8 cellular contexts compared by ENCODE assay signal in the genomic region with DNA sequence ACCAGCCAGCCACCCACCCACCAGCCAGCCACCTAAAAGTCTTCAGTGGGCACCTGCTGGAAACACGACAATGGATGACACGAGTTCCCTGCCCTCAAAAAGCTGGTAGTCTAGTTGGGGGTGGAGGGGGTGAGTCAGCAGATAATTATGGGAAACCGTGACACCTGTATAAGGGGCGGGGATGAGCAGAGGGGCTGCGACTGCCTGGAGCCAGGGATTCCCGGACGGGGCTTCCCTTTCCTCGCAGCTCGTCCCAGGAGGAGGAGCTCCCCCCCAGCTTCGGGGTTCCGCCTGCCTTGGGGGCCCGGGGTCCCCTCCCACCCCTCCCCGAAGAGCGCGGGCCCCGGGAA. TPM values are rescaled to one million over a fixed set of nuclear protein-coding genes. Genes with fewer than 3 reads are reported as not detected.
DNase-seq lines count a peak whose midpoint lies in the region; ATAC-seq, FAIRE-seq and TF ChIP-seq lines count a peak whose summit lies in the region.

No MANE protein-coding gene starts in this region.

- H2AK5ac ChIP-seq in mesenchymal stem cell (ENCODE audit: low read length, severe bottlenecking): no peak overlapping the region

- H3K27me3 ChIP-seq in mesenchymal stem cell (ENCODE audit: control insufficient read depth in 1 of 2, insufficient read depth in 1 of 2, low read length in 2 of 2): peaks cover 15 to 83% of the 10 kb centered on the region in 2 experiments

- no peak overlapping the region for H2AFZ ChIP-seq in mesenchymal stem cell (ENCODE audit: low read depth, low read length)

- H2BK12ac ChIP-seq in mesenchymal stem cell (ENCODE audit: low read length in 2 of 2): no peak overlapping the region

- H3K4me2 ChIP-seq in A549 (peak overlapping the region; percentile 90), mesenchymal stem cell (ENCODE audit: low read length, poor library complexity, severe bottlenecking) (peak overlapping the region; percentile 14)

- CTCF ChIA-PET in A549 (lab: Yijun Ruan, JAX): interaction anchor here (0.6 to 11.7 kb wide), 56 partner anchors 8 to 1156 kb away, joined by 3 to 228 read pairs (median 6); a partner anchor contains a TSS
- CTCF ChIA-PET in activated CD4-positive, alpha-beta memory T cell treated with anti-CD3 and anti-CD28 coated beads, Interleukin-2, amount 10 ng/mL, durations not matched to agents 7 days and 5 days (lab: Charles Lee): interaction anchor here (0.6 to 7.7 kb wide), 44 partner anchors 10 to 256 kb away, joined by 3 to 102 read pairs (median 6); a partner anchor contains a TSS

- POLR2A ChIA-PET in A549 (lab: Yijun Ruan, JAX): interaction anchor here (0.8 kb wide), 1 partner anchor 19 kb away, joined by 7 read pairs; no protein-coding TSS in a partner anchor
- POLR2A ChIA-PET in activated CD4-positive, alpha-beta memory T cell treated with anti-CD3 and anti-CD28 coated beads, Interleukin-2, amount 10 ng/mL, durations not matched to agents 7 days and 5 days (lab: Charles Lee): interaction anchor here (0.6 to 0.8 kb wide), 3 partner anchors 30 to 71 kb away, joined by 3 to 5 read pairs (median 3); no protein-coding TSS in a partner anchor

- H3K4ac ChIP-seq in mesenchymal stem cell (ENCODE audit: low read depth in 1 of 2, low read length in 2 of 2): no peak overlapping the region

- H3K4me3 ChIP-seq in A549 (peak overlapping the region; percentile 74), GM12865 (ENCODE audit: low read depth, low read length) (peak overlapping the region; percentile 53), mesenchymal stem cell (ENCODE audit: insufficient read depth in 1 of 2, low read depth in 1 of 2, low read length in 2 of 2) (peak overlapping the region in 1 of 2 experiments; percentile 37)

- TF ChIP-seq CTCF in A549 (IDR thresholded peaks at IDR 0.05): no peak
- TF ChIP-seq CTCF in GM12865 (IDR thresholded peaks at IDR 0.05; ENCODE audit: insufficient read depth, low read depth, low read length, missing control alignments): no peak
- no peak for TF ChIP-seq CTCF in mesothelial cell of epicardium (IDR thresholded peaks at IDR 0.05; ENCODE audit: unreplicated experiment)

- no peak overlapping the region for H2BK15ac ChIP-seq in mesenchymal stem cell (ENCODE audit: low read depth, poor library complexity, severe bottlenecking)

- no peak overlapping the region for H4K8ac ChIP-seq in mesenchymal stem cell (ENCODE audit: low read length)

- H3K79me1 ChIP-seq in mesenchymal stem cell (replicated peaks; ENCODE audit: low read length, poor library complexity, severe bottlenecking): no peaks in the 10 kb centered on the region

- no peak overlapping the region for H4K91ac ChIP-seq in mesenchymal stem cell (ENCODE audit: low read length)

- no peak for TF ChIP-seq EP300 in A549 (IDR thresholded peaks at IDR 0.05)

- WGBS in A549 (ENCODE audit: missing lambda C conversion rate): 7% methylated on average over 3 of the region's 16 CpGs
- 4% methylated on average over 10 of the region's 16 CpGs for WGBS in mesenchymal stem cell

- no peak overlapping the region for H3K14ac ChIP-seq in mesenchymal stem cell (ENCODE audit: low read length in 2 of 2)

- no peak overlapping the region for H3K18ac ChIP-seq in mesenchymal stem cell (ENCODE audit: low read depth in 1 of 2, low read length in 2 of 2)

- H3K27ac ChIP-seq in A549 (peak overlapping the region; percentile 81 to 89), mesenchymal stem cell (ENCODE audit: low read length, poor library complexity, severe bottlenecking) (no peak overlapping the region)

- H2BK120ac ChIP-seq in mesenchymal stem cell (ENCODE audit: low read depth, low read length): no peak overlapping the region

- ATAC-seq in A549 (peak; percentile 38 to 47), GM19395 (IDR thresholded peaks at IDR 0.05; ENCODE audit: unreplicated experiment) (no peak)

- no peak overlapping the region for H3K23ac ChIP-seq in mesenchymal stem cell (ENCODE audit: low read length in 2 of 2)

- peak overlapping the region; percentile 8 for H3K4me3 Mint-ChIP-seq in activated CD4-positive, alpha-beta memory T cell treated with anti-CD3 and anti-CD28 coated beads, Interleukin-2, amount 10 ng/mL, durations not matched to agents 7 days and 5 days
- no peak overlapping the region for H3K4me3 Mint-ChIP-seq in mesothelial cell of epicardium

- H2BK5ac ChIP-seq in mesenchymal stem cell (ENCODE audit: low read depth, low read length, poor library complexity, severe bottlenecking): no peak overlapping the region

- H3K4me1 ChIP-seq in A549 (peaks cover 34% of the 10 kb centered on the region), mesenchymal stem cell (ENCODE audit: control insufficient read depth, insufficient read depth, low read depth, low read length) (peaks cover 23% of the 10 kb centered on the region)

- H3K9me3 Mint-ChIP-seq in activated CD4-positive, alpha-beta memory T cell treated with anti-CD3 and anti-CD28 coated beads, Interleukin-2, amount 10 ng/mL, durations not matched to agents 7 days and 5 days: no peaks in the 10 kb centered on the region
- H3K9me3 Mint-ChIP-seq in mesothelial cell of epicardium: no peaks in the 10 kb centered on the region

- no peak for TF ChIP-seq POLR2A in A549 (IDR thresholded peaks at IDR 0.05; ENCODE audit: low read length)

- no peak overlapping the region for H3K27ac Mint-ChIP-seq in activated CD4-positive, alpha-beta memory T cell treated with anti-CD3 and anti-CD28 coated beads, Interleukin-2, amount 10 ng/mL, durations not matched to agents 7 days and 5 days
- H3K27ac Mint-ChIP-seq in mesothelial cell of epicardium: no peak overlapping the region

- H3K9me3 ChIP-seq in A549: no peaks in the 10 kb centered on the region
- no peaks in the 10 kb centered on the region for H3K9me3 ChIP-seq in mesenchymal stem cell (ENCODE audit: control insufficient read depth, low read length)

- no peaks in the 10 kb centered on the region for H3K36me3 ChIP-seq in mesenchymal stem cell (ENCODE audit: control insufficient read depth in 1 of 2, insufficient read depth in 2 of 2, low read depth in 1 of 2, low read length in 2 of 2)

- peaks cover 50% of the 10 kb centered on the region for H3K27me3 Mint-ChIP-seq in activated CD4-positive, alpha-beta memory T cell treated with anti-CD3 and anti-CD28 coated beads, Interleukin-2, amount 10 ng/mL, durations not matched to agents 7 days and 5 days
- H3K27me3 Mint-ChIP-seq in mesothelial cell of epicardium (ENCODE audit: low read depth): peaks cover 92% of the 10 kb centered on the region

- H3K9ac ChIP-seq in mesenchymal stem cell (ENCODE audit: low read length): no peak overlapping the region

- no peaks in the 10 kb centered on the region for H3K36me3 Mint-ChIP-seq in activated CD4-positive, alpha-beta memory T cell treated with anti-CD3 and anti-CD28 coated beads, Interleukin-2, amount 10 ng/mL, durations not matched to agents 7 days and 5 days (ENCODE audit: low read depth)
- H3K36me3 Mint-ChIP-seq in mesothelial cell of epicardium: no peaks in the 10 kb centered on the region

- TF ChIP-seq RAD21 in A549 (conservative IDR thresholded peaks at IDR 0.05 in 1 of 2, IDR thresholded peaks at IDR 0.05 in 1 of 2): no peak

- peaks cover 32% of the 10 kb centered on the region for H3K4me1 Mint-ChIP-seq in activated CD4-positive, alpha-beta memory T cell treated with anti-CD3 and anti-CD28 coated beads, Interleukin-2, amount 10 ng/mL, durations not matched to agents 7 days and 5 days
- peaks cover 18% of the 10 kb centered on the region for H3K4me1 Mint-ChIP-seq in mesothelial cell of epicardium

- FAIRE-seq in A549 (lab: Jason Lieb, UNC): no peak

- DNase-seq in A549 (ENCODE audit: low read depth in 1 of 2, low spot score in 1 of 2) (peak in 1 of 2 experiments; percentile 62), GM12865 (ENCODE audit: low read depth) (no peak), mesenchymal stem cell (no peak), AML-193 (lab: John Stamatoyannopoulos, UW) (no peak), mesothelial cell of epicardium (ENCODE audit: low spot score in 2 of 2, unreplicated experiment in 2 of 2) (no peak)
- DNase-seq in activated CD4-positive, alpha-beta memory T cell treated with anti-CD3 and anti-CD28 coated beads, Interleukin-2, amount 10 ng/mL, durations not matched to agents 7 days and 5 days: no peak
- no peak for DNase-seq in activated CD8-positive, alpha-beta memory T cell treated with anti-CD3 and anti-CD28 coated beads, Interleukin-2, amount 50 U/mL, for 48 hours

RNA-seq across cellular contexts. Expression of a gene that starts 2.3 kb away (rescaled TPM):
- polyA plus RNA-seq in A549 (2011; rRNA removed) (9.2 and 10.6 TPM in 2 replicates), A549 (2017; fragmentation: RNase III; extraction: RNeasy Plus Mini Kit Qiagen cat#74134 plus additional on column Dnase treatment) (23.7 to 27.4 TPM (median 25.8 TPM) in 3 replicates)
- 60.9 and 116 TPM in 2 replicates for polyA plus RNA-seq in A549 (2012; cell fraction: cytosol; rRNA removed)
- 56.5 and 87.5 TPM in 2 replicates for polyA plus RNA-seq in A549 (2012; cell fraction: nucleus; rRNA removed)
- 4.1 and 8.9 TPM in 2 replicates for polyA minus RNA-seq in A549 (2011; rRNA and poly(A)+ RNA removed)
- under 1 TPM; 0.35 to 0.50 TPM for total RNA-seq in activated CD4-positive, alpha-beta memory T cell treated with anti-CD3 and anti-CD28 coated beads, Interleukin-2, amount 10 ng/mL, durations not matched to agents 7 days and 5 days
- polyA plus RNA-seq in mesenchymal stem cell (2013, experiment 1 of 2): 0.28 TPM
- 0.22 TPM for polyA plus RNA-seq in mesenchymal stem cell (2013, experiment 2 of 2)
- 0.38 to 0.63 TPM (median 0.53 TPM) in 3 replicates for total RNA-seq in mesothelial cell of epicardium

RNA-seq across cellular contexts. Expression of a gene that starts 31.1 kb away (rescaled TPM):
- polyA plus RNA-seq in A549 (2011; rRNA removed): 0.30 TPM in 2 replicates
- 0.19 and 0.30 TPM in 2 replicates for polyA plus RNA-seq in A549 (2012; cell fraction: cytosol; rRNA removed)
- polyA plus RNA-seq in A549 (2012; cell fraction: nucleus; rRNA removed): 0.52 and 1.5 TPM in 2 replicates
- 0.12 to 0.22 TPM (median 0.13 TPM) in 3 replicates for polyA plus RNA-seq in A549 (2017; fragmentation: RNase III; extraction: RNeasy Plus Mini Kit Qiagen cat#74134 plus additional on column Dnase treatment)
- 0.33 and 0.83 TPM in 2 replicates for polyA minus RNA-seq in A549 (2011; rRNA and poly(A)+ RNA removed)
- 100 to 1,000 TPM in 1 of 2 experiments, 10 to 100 TPM in 1; 94.5 to 101 TPM for total RNA-seq in activated CD4-positive, alpha-beta memory T cell treated with anti-CD3 and anti-CD28 coated beads, Interleukin-2, amount 10 ng/mL, durations not matched to agents 7 days and 5 days
- 3.9 TPM for polyA plus RNA-seq in mesenchymal stem cell (2013, experiment 1 of 2)
- polyA plus RNA-seq in mesenchymal stem cell (2013, experiment 2 of 2): 3.8 TPM
- total RNA-seq in mesothelial cell of epicardium: 11.8 to 13.3 TPM (median 12.9 TPM) in 3 replicates

RNA-seq across cellular contexts. Expression of a gene that starts 57.5 kb away (rescaled TPM):
- polyA plus RNA-seq in A549 (2011; rRNA removed) (4.6 and 5.3 TPM in 2 replicates), A549 (2017; fragmentation: RNase III; extraction: RNeasy Plus Mini Kit Qiagen cat#74134 plus additional on column Dnase treatment) (1.0 to 1.3 TPM (median 1.1 TPM) in 3 replicates)
- polyA plus RNA-seq in A549 (2012; cell fraction: cytosol; rRNA removed): 3.5 and 4.4 TPM in 2 replicates
- 8.6 and 10.7 TPM in 2 replicates for polyA plus RNA-seq in A549 (2012; cell fraction: nucleus; rRNA removed)
- 8.3 and 8.7 TPM in 2 replicates for polyA minus RNA-seq in A549 (2011; rRNA and poly(A)+ RNA removed)
- 10 to 100 TPM; 29.9 to 31.7 TPM for total RNA-seq in activated CD4-positive, alpha-beta memory T cell treated with anti-CD3 and anti-CD28 coated beads, Interleukin-2, amount 10 ng/mL, durations not matched to agents 7 days and 5 days
- 3.9 TPM for polyA plus RNA-seq in mesenchymal stem cell (2013, experiment 1 of 2)
- polyA plus RNA-seq in mesenchymal stem cell (2013, experiment 2 of 2): 3.8 TPM
- 2.1 to 3.3 TPM (median 2.8 TPM) in 3 replicates for total RNA-seq in mesothelial cell of epicardium
